ENCODE assay signal across 1 cellular context in genomic region chr17:47323382-47324223, GRCh38.
A peak's percentile ranks its signal among the peaks of the same experiment; 100 is the strongest.
TF ChIP-seq lines count a peak whose summit lies in the region.

Gene EFCAB13 (plus strand): TSS chr17:47323955. CDS start chr17:47328354, 4,399 bp downstream.

TF ChIP-seq in HepG2, 621 proteins besides CTCF, POLR2A, EP300 and RAD21 (continued from another document and continues in another):
- peak; percentile 43; the same call in 1 of the 2 replicates for TF ChIP-seq RNF219 (CRISPR knock-in tag; IDR thresholded peaks at IDR 0.05)
- TF ChIP-seq GPBP1L1 (CRISPR knock-in tag; IDR thresholded peaks at IDR 0.05), result no peak
- TF ChIP-seq ZNF75D (CRISPR knock-in tag; IDR thresholded peaks at IDR 0.05; ENCODE audit: borderline replicate concordance), result no peak; the same call in 1 of the 2 replicates
- peak; percentile 41; the same call in 1 of the 2 replicates for TF ChIP-seq FOSL2 (CRISPR knock-in tag; IDR thresholded peaks at IDR 0.05)
- TF ChIP-seq ZNF614 (CRISPR knock-in tag; IDR thresholded peaks at IDR 0.05; ENCODE audit: borderline replicate concordance), result peak; percentile 60; the same call in 1 of the 2 replicates
- TF ChIP-seq ZNF562 (CRISPR knock-in tag; IDR thresholded peaks at IDR 0.05; ENCODE audit: borderline replicate concordance), result peak; percentile 94; the same call in 1 of the 2 replicates
- TF ChIP-seq ATF6 (CRISPR knock-in tag; conservative IDR thresholded peaks at IDR 0.05), result no peak
- TF ChIP-seq ZNF780A (CRISPR knock-in tag; IDR thresholded peaks at IDR 0.05), result peak; percentile 98
- TF ChIP-seq ZNF451 (CRISPR knock-in tag; IDR thresholded peaks at IDR 0.05), result peak; percentile 99
- peak; percentile 90; the same call in 1 of the 2 replicates for TF ChIP-seq ZNF329 (CRISPR knock-in tag; IDR thresholded peaks at IDR 0.05; ENCODE audit: low read depth)
- peak; percentile 90 for TF ChIP-seq ZNF280D (CRISPR knock-in tag; IDR thresholded peaks at IDR 0.05)
- TF ChIP-seq ZNF256 (CRISPR knock-in tag; conservative IDR thresholded peaks at IDR 0.05), result peak; percentile 90; the same call in 1 of the 2 replicates
- TF ChIP-seq KDM2A (CRISPR knock-in tag; IDR thresholded peaks at IDR 0.05; ENCODE audit: borderline replicate concordance, low read depth), result peak; percentile 93; the same call in 1 of the 2 replicates
- TF ChIP-seq ZNF556 (CRISPR knock-in tag; IDR thresholded peaks at IDR 0.05; ENCODE audit: borderline replicate concordance), result peak; percentile 97
- TF ChIP-seq PRDM4 (CRISPR knock-in tag; IDR thresholded peaks at IDR 0.05; ENCODE audit: borderline replicate concordance), result peak; percentile 85; the same call in 1 of the 2 replicates
- TF ChIP-seq ZNF800 (CRISPR knock-in tag; IDR thresholded peaks at IDR 0.05), result peak; percentile 89; the same call in 1 of the 2 replicates
- TF ChIP-seq ZBTB3 (CRISPR knock-in tag; IDR thresholded peaks at IDR 0.05; ENCODE audit: borderline replicate concordance, low read depth), result peak; percentile 92
- no peak for TF ChIP-seq SCMH1 (CRISPR knock-in tag; IDR thresholded peaks at IDR 0.05; ENCODE audit: borderline replicate concordance)
- peak; percentile 99 for TF ChIP-seq BCL3 (CRISPR knock-in tag; IDR thresholded peaks at IDR 0.05)
- peak; percentile 97 for TF ChIP-seq ZNF761 (CRISPR knock-in tag; conservative IDR thresholded peaks at IDR 0.05)
- TF ChIP-seq FOXC1 (CRISPR knock-in tag; IDR thresholded peaks at IDR 0.05; ENCODE audit: borderline replicate concordance), result peak; percentile 97
- no peak for TF ChIP-seq U2AF2 (IDR thresholded peaks at IDR 0.05; ENCODE audit: low read depth, low read length)
- TF ChIP-seq TRAFD1 (CRISPR knock-in tag; IDR thresholded peaks at IDR 0.05; ENCODE audit: borderline replicate concordance), result no peak
- TF ChIP-seq ZFP62 (CRISPR knock-in tag; IDR thresholded peaks at IDR 0.05), result no peak
- peak; percentile 69; the same call in 1 of the 2 replicates for TF ChIP-seq ZNF44 (CRISPR knock-in tag; IDR thresholded peaks at IDR 0.05)
- TF ChIP-seq PITX1 (CRISPR knock-in tag; IDR thresholded peaks at IDR 0.05), result peak; percentile 60
- peak; percentile 99 for TF ChIP-seq ATF7-NPFF (CRISPR knock-in tag; IDR thresholded peaks at IDR 0.05; ENCODE audit: low read depth)
- TF ChIP-seq FOXA3 (CRISPR knock-in tag; IDR thresholded peaks at IDR 0.05), result peak; percentile 72
- peak; percentile 35; the same call in 1 of the 2 replicates for TF ChIP-seq ZNF337 (CRISPR knock-in tag; IDR thresholded peaks at IDR 0.05; ENCODE audit: borderline replicate concordance, low read depth)
- TF ChIP-seq RBAK (CRISPR knock-in tag; IDR thresholded peaks at IDR 0.05), result no peak
- peak; percentile 97 for TF ChIP-seq ZNF331 (CRISPR knock-in tag; IDR thresholded peaks at IDR 0.05)
- TF ChIP-seq ZNF720 (CRISPR knock-in tag; IDR thresholded peaks at IDR 0.05), result no peak
- peak; percentile 81 for TF ChIP-seq ZNF335 (CRISPR knock-in tag; IDR thresholded peaks at IDR 0.05)
- TF ChIP-seq HDAC1 (CRISPR knock-in tag; IDR thresholded peaks at IDR 0.05), result peak; percentile 92
- TF ChIP-seq TERF1 (CRISPR knock-in tag; IDR thresholded peaks at IDR 0.05), result no peak
- TF ChIP-seq PAF1 (CRISPR knock-in tag; IDR thresholded peaks at IDR 0.05), result no peak
- TF ChIP-seq ATF4 (CRISPR knock-in tag; IDR thresholded peaks at IDR 0.05), result peak in 1 of 2 experiments; percentile 77; a peak in 1 of 4 replicates
- no peak for TF ChIP-seq EHMT2 (IDR thresholded peaks at IDR 0.05; ENCODE audit: borderline replicate concordance, low read depth, low read length)
- no peak for TF ChIP-seq SP140L (CRISPR knock-in tag; IDR thresholded peaks at IDR 0.05; ENCODE audit: borderline replicate concordance)
- TF ChIP-seq ZNF260 (CRISPR knock-in tag; IDR thresholded peaks at IDR 0.05; ENCODE audit: borderline replicate concordance, low read depth), result no peak
- TF ChIP-seq PBX2 (CRISPR knock-in tag; IDR thresholded peaks at IDR 0.05), result no peak
